13 cellular contexts compared by ENCODE assay signal in genomic region chr10:72258617-72259016, GRCh38. TPM values are rescaled to one million over a fixed set of nuclear protein-coding genes. Genes with fewer than 3 reads are reported as not detected.
DNase-seq lines count a peak whose midpoint lies in the region; ATAC-seq and TF ChIP-seq lines count a peak whose summit lies in the region.
"Had no signal": no experiment of that assay in that cellular context is flagged by ENCODE, and none has a peak within 500 bp of the region (broad histone marks: within the 10 kb centered on the region; RNA-seq: fewer than 3 reads in every experiment).

No MANE protein-coding gene starts in this region.

- no peak overlapping the region for H3K4me3 ChIP-seq in suprapubic skin
- H3K4me3 ChIP-seq: lung, Peyer's patch had no signal

- H3K36me3 ChIP-seq in suprapubic skin = no peaks in the 10 kb centered on the region
- H3K36me3 ChIP-seq: Peyer's patch had no signal

- H3K4me3 Mint-ChIP-seq in activated CD8-positive, alpha-beta memory T cell treated with anti-CD3 and anti-CD28 coated beads, Interleukin-2, amount 10 ng/mL, durations not matched to agents 7 days and 5 days = no peak overlapping the region
- no peak overlapping the region for H3K4me3 Mint-ChIP-seq in activated CD4-positive, alpha-beta memory T cell treated with anti-CD3 and anti-CD28 coated beads for 36 hours
- H3K4me3 Mint-ChIP-seq in immature natural killer cell = peak overlapping the region in 4 of 5 donors; percentile 18 to 71 (median 46)

- DNase-seq in activated CD8-positive, alpha-beta memory T cell treated with anti-CD3 and anti-CD28 coated beads, Interleukin-2, amount 10 ng/mL, durations not matched to agents 7 days and 5 days = no peak
- no peak for DNase-seq in activated CD8-positive, alpha-beta memory T cell treated with anti-CD3 and anti-CD28 coated beads for 24 hours
- no peak for DNase-seq in activated CD4-positive, alpha-beta memory T cell treated with anti-CD3 and anti-CD28 coated beads for 36 hours
- DNase-seq in immature natural killer cell (no peak), suprapubic skin (ENCODE audit: low spot score in 2 of 2) (no peak), cerebellum (ENCODE audit: low spot score) (no peak), HuH-7.5 (ENCODE audit: low spot score) (no peak)
- DNase-seq: activated CD4-positive, alpha-beta T cell treated with anti-CD3 and anti-CD28 coated beads for 4 hours; foreskin melanocyte; NCI-H1694 had no signal

- no peaks in the 10 kb centered on the region for H3K36me3 Mint-ChIP-seq in activated CD8-positive, alpha-beta memory T cell treated with anti-CD3 and anti-CD28 coated beads, Interleukin-2, amount 10 ng/mL, durations not matched to agents 7 days and 5 days
- no peaks in the 10 kb centered on the region for H3K36me3 Mint-ChIP-seq in activated CD4-positive, alpha-beta memory T cell treated with anti-CD3 and anti-CD28 coated beads for 36 hours
- no peaks in the 10 kb centered on the region for H3K36me3 Mint-ChIP-seq in immature natural killer cell

- POLR2A ChIA-PET in activated CD4-positive, alpha-beta memory T cell treated with anti-CD3 and anti-CD28 coated beads for 36 hours (lab: Charles Lee) = interaction anchor here (1.0 to 7.4 kb wide), 5 partner anchors 11 to 39 kb away, joined by 3 to 142 read pairs (median 7); partner anchors contain the start of gene DDIT4

- no peak for TF ChIP-seq POLR2A in suprapubic skin (IDR thresholded peaks at IDR 0.05)

- TF ChIP-seq CTCF in suprapubic skin (IDR thresholded peaks at IDR 0.05) = no peak

- H3K9me3 Mint-ChIP-seq in activated CD8-positive, alpha-beta memory T cell treated with anti-CD3 and anti-CD28 coated beads, Interleukin-2, amount 10 ng/mL, durations not matched to agents 7 days and 5 days (ENCODE audit: low read depth) = no peaks in the 10 kb centered on the region
- H3K9me3 Mint-ChIP-seq in activated CD4-positive, alpha-beta memory T cell treated with anti-CD3 and anti-CD28 coated beads for 36 hours = no peaks in the 10 kb centered on the region
- H3K9me3 Mint-ChIP-seq in immature natural killer cell = no peaks in the 10 kb centered on the region

- peaks cover 91% of the 10 kb centered on the region for H3K4me1 ChIP-seq in suprapubic skin

- peak overlapping the region; percentile 88 for H3K27ac ChIP-seq in suprapubic skin

- peak overlapping the region; percentile 79 for H3K27ac Mint-ChIP-seq in activated CD8-positive, alpha-beta memory T cell treated with anti-CD3 and anti-CD28 coated beads, Interleukin-2, amount 10 ng/mL, durations not matched to agents 7 days and 5 days
- H3K27ac Mint-ChIP-seq in activated CD4-positive, alpha-beta memory T cell treated with anti-CD3 and anti-CD28 coated beads for 36 hours = peak overlapping the region; percentile 56
- H3K27ac Mint-ChIP-seq in immature natural killer cell = peak overlapping the region; percentile 89 to 97 (median 93)

- H3K9me3 ChIP-seq in suprapubic skin = no peaks in the 10 kb centered on the region
- H3K9me3 ChIP-seq: Peyer's patch had no signal

- no peak for TF ChIP-seq EP300 in suprapubic skin (IDR thresholded peaks at IDR 0.05)

- WGBS in suprapubic skin = 97% methylated on average over 4 of the region's 4 CpGs

- H3K27me3 Mint-ChIP-seq in activated CD8-positive, alpha-beta memory T cell treated with anti-CD3 and anti-CD28 coated beads, Interleukin-2, amount 10 ng/mL, durations not matched to agents 7 days and 5 days = no peaks in the 10 kb centered on the region
- peaks cover under 1% of the 10 kb centered on the region for H3K27me3 Mint-ChIP-seq in activated CD4-positive, alpha-beta memory T cell treated with anti-CD3 and anti-CD28 coated beads for 36 hours
- H3K27me3 Mint-ChIP-seq in immature natural killer cell (ENCODE audit: low read depth in 3 of 3) = peaks cover 13 to 17% (median 14%) of the 10 kb centered on the region in 3 donors

- peaks cover 63% of the 10 kb centered on the region for H3K4me1 Mint-ChIP-seq in activated CD8-positive, alpha-beta memory T cell treated with anti-CD3 and anti-CD28 coated beads, Interleukin-2, amount 10 ng/mL, durations not matched to agents 7 days and 5 days
- peaks cover 61% of the 10 kb centered on the region for H3K4me1 Mint-ChIP-seq in activated CD4-positive, alpha-beta memory T cell treated with anti-CD3 and anti-CD28 coated beads for 36 hours (ENCODE audit: low read depth)
- peaks cover 70 to 73% of the 10 kb centered on the region in 2 donors for H3K4me1 Mint-ChIP-seq in immature natural killer cell

- intact Hi-C loops in activated CD4-positive, alpha-beta memory T cell treated with anti-CD3 and anti-CD28 coated beads for 36 hours (cut with micrococcal nuclease) = no loop called here

- CTCF ChIA-PET in activated CD8-positive, alpha-beta memory T cell treated with anti-CD3 and anti-CD28 coated beads, Interleukin-2, amount 10 ng/mL, durations not matched to agents 7 days and 5 days (lab: Charles Lee) = interaction anchor here (0.7 to 11.6 kb wide), 7 partner anchors 10 to 544 kb away, joined by 4 to 94 read pairs (median 4); partner anchors contain the start of gene DDIT4
- CTCF ChIA-PET in activated CD4-positive, alpha-beta memory T cell treated with anti-CD3 and anti-CD28 coated beads for 36 hours (lab: Charles Lee) = interaction anchor here (1.0 to 3.1 kb wide), 3 partner anchors 16 to 68 kb away, joined by 3 to 43 read pairs (median 3); partner anchors contain the start of genes ANAPC16 and DDIT4

- no peaks in the 10 kb centered on the region for H3K27me3 ChIP-seq in suprapubic skin
- H3K27me3 ChIP-seq: Peyer's patch had no signal

- no peak for ATAC-seq in activated CD8-positive, alpha-beta memory T cell treated with anti-CD3 and anti-CD28 coated beads, Interleukin-2, amount 10 ng/mL, durations not matched to agents 7 days and 5 days
- no peak for ATAC-seq in GM21423 (IDR thresholded peaks at IDR 0.05; ENCODE audit: unreplicated experiment)

RNA-seq across cellular contexts. Expression of gene DDIT4, which starts 15.1 kb away (rescaled TPM):
- 100 to 1,000 TPM; 291 to 293 TPM for total RNA-seq in activated CD8-positive, alpha-beta memory T cell treated with anti-CD3 and anti-CD28 coated beads, Interleukin-2, amount 10 ng/mL, durations not matched to agents 7 days and 5 days
- total RNA-seq in activated CD4-positive, alpha-beta memory T cell treated with anti-CD3 and anti-CD28 coated beads for 36 hours = 100 to 1,000 TPM; 637 TPM
- polyA plus RNA-seq in immature natural killer cell = 100 to 1,000 TPM; 437 to 876 (median 450) TPM
- total RNA-seq in suprapubic skin (100 to 1,000 TPM; 170 to 246 (median 225) TPM), cerebellum (60.5 TPM)

RNA-seq across cellular contexts. Expression of gene ASCC1, which starts 42.5 kb away (rescaled TPM):
- total RNA-seq in activated CD8-positive, alpha-beta memory T cell treated with anti-CD3 and anti-CD28 coated beads, Interleukin-2, amount 10 ng/mL, durations not matched to agents 7 days and 5 days = 10 to 100 TPM; 34.9 to 36.8 TPM
- 10 to 100 TPM; 50.9 to 52.5 TPM for total RNA-seq in activated CD4-positive, alpha-beta memory T cell treated with anti-CD3 and anti-CD28 coated beads for 36 hours
- polyA plus RNA-seq in immature natural killer cell = 10 to 100 TPM; 36.9 to 57.6 (median 40.5) TPM
- total RNA-seq in suprapubic skin (10 to 100 TPM; 20.2 to 31.7 (median 21.2) TPM), cerebellum (35.2 TPM)

RNA-seq across cellular contexts. Expression of gene ANAPC16, which starts 42.8 kb away (rescaled TPM):
- 10 to 100 TPM; 61.4 to 67.6 TPM for total RNA-seq in activated CD8-positive, alpha-beta memory T cell treated with anti-CD3 and anti-CD28 coated beads, Interleukin-2, amount 10 ng/mL, durations not matched to agents 7 days and 5 days
- total RNA-seq in activated CD4-positive, alpha-beta memory T cell treated with anti-CD3 and anti-CD28 coated beads for 36 hours = 100 to 1,000 TPM; 119 to 122 TPM
- polyA plus RNA-seq in immature natural killer cell = 100 to 1,000 TPM; 291 to 366 (median 328) TPM
- total RNA-seq in suprapubic skin = 10 to 100 TPM; 57.0 to 83.2 (median 69.3) TPM
- 37.3 TPM for total RNA-seq in cerebellum

Comparison
In these comparisons a context has a peak if more than half of its experiments do, and no peak if none do; other contexts are left out.
1. H3K4me3 Mint-ChIP-seq: peak in immature natural killer cell (4 of 5); none in activated CD8-positive, alpha-beta memory T cell treated with anti-CD3 and anti-CD28 coated beads, Interleukin-2, amount 10 ng/mL, durations not matched to agents 7 days and 5 days (single experiment) and activated CD4-positive, alpha-beta memory T cell treated with anti-CD3 and anti-CD28 coated beads for 36 hours (single experiment).
2. Peak in every context shown above with its lines, with median percentiles within 50 percentile points of each other: H3K27ac Mint-ChIP-seq.